2 cellular contexts compared by ENCODE assay signal in genomic region chr5:141786700-141787099, GRCh38.
TF ChIP-seq lines count a peak whose summit lies in the region.

No MANE protein-coding gene starts in this region.

TF ChIP-seq in HEK293, 187 proteins besides CTCF, POLR2A, EP300 and RAD21:
- TF ChIP-seq ZNF302 (tag by site-specific recombination; IDR thresholded peaks at IDR 0.05; ENCODE audit: low read depth) (no peak), KLF7 (tag by site-specific recombination; IDR thresholded peaks at IDR 0.05; ENCODE audit: borderline replicate concordance) (no peak), ZNF501 (tag by site-specific recombination; IDR thresholded peaks at IDR 0.05) (no peak), ZNF830 (tag by site-specific recombination; IDR thresholded peaks at IDR 0.05; ENCODE audit: low read depth) (no peak), PRDM2 (tag by site-specific recombination; IDR thresholded peaks at IDR 0.05; ENCODE audit: borderline replicate concordance) (no peak), PRDM10 (tag by site-specific recombination; IDR thresholded peaks at IDR 0.05) (0 out of 2 replicates have a peak, but pooled peaks have one; percentile 11), ZIC2 (tag by site-specific recombination; IDR thresholded peaks at IDR 0.05) (peak; percentile 84), ZFP69B (tag by site-specific recombination; IDR thresholded peaks at IDR 0.05) (no peak)

TF ChIP-seq in H1, 55 proteins besides CTCF, POLR2A, EP300 and RAD21 (continued from another document):
- TF ChIP-seq RNF2 (IDR thresholded peaks at IDR 0.05; ENCODE audit: borderline replicate concordance, low read depth, low read length, missing control alignments, poor library complexity, severe bottlenecking) (no peak), GABPA (IDR thresholded peaks at IDR 0.05; ENCODE audit: borderline replicate concordance, insufficient read depth, low read length) (no peak), CBX5 (IDR thresholded peaks at IDR 0.05; ENCODE audit: low read depth, low read length) (no peak), SP1 (IDR thresholded peaks at IDR 0.05; ENCODE audit: low read depth, low read length) (no peak), JUND (IDR thresholded peaks at IDR 0.05; ENCODE audit: low read length) (no peak), SP4 (IDR thresholded peaks at IDR 0.05; ENCODE audit: low read length) (no peak), PHF8 (conservative IDR thresholded peaks at IDR 0.05; ENCODE audit: low read depth, low read length) (no peak), CBX8 (IDR thresholded peaks at IDR 0.05; ENCODE audit: borderline replicate concordance, low read depth, low read length) (no peak), CHD2 (IDR thresholded peaks at IDR 0.05; ENCODE audit: low read length) (no peak), NRF1 (IDR thresholded peaks at IDR 0.05; ENCODE audit: low read depth, low read length) (no peak), KDM5A (IDR thresholded peaks at IDR 0.05; ENCODE audit: low read length) (no peak), SP2 (IDR thresholded peaks at IDR 0.05; ENCODE audit: low read length) (no peak), POLR2AphosphoS5 (IDR thresholded peaks at IDR 0.05; ENCODE audit: low read depth, low read length) (no peak), CHD7 (IDR thresholded peaks at IDR 0.05; ENCODE audit: insufficient replicate concordance, low read length) (no peak), TAF1 (IDR thresholded peaks at IDR 0.05; ENCODE audit: low read depth, low read length) (no peak), TEAD4 (IDR thresholded peaks at IDR 0.05; ENCODE audit: low read depth, low read length) (no peak), USF2 (IDR thresholded peaks at IDR 0.05; ENCODE audit: low read length) (no peak)
TF ChIP-seq in H1: peak in this region for 0.
